8 cellular contexts compared by ENCODE assay signal in genomic region chr12:51393676-51394545, GRCh38. TPM values are rescaled to one million over a fixed set of nuclear protein-coding genes. Genes with fewer than 3 reads are reported as not detected.
A peak's percentile ranks its signal among the peaks of the same experiment; 100 is the strongest.
DNase-seq lines count a peak whose midpoint lies in the region; ATAC-seq and TF ChIP-seq lines count a peak whose summit lies in the region.

No MANE protein-coding gene starts in this region.

- no peak overlapping the region for H3K27ac ChIP-seq in ascending aorta

- intact Hi-C loops in ascending aorta (cut with DNase I) (no loop called here), natural killer cell (cut with micrococcal nuclease) (no loop called here)

- H3K4me1 ChIP-seq in ascending aorta, result peaks cover 0 to 7% of the 10 kb centered on the region in 2 donors

- H3K36me3 ChIP-seq in ascending aorta, result no peaks in the 10 kb centered on the region

- TF ChIP-seq CTCF in ascending aorta (IDR thresholded peaks at IDR 0.05), result no peak
- no peak for TF ChIP-seq CTCF in natural killer cell (IDR thresholded peaks at IDR 0.05)

- ATAC-seq in natural killer cell (peak in 2 of 3 donors; percentile 41 to 45), GM21717 (IDR thresholded peaks at IDR 0.05; ENCODE audit: unreplicated experiment) (no peak)

- H3K27me3 ChIP-seq in ascending aorta, result no peaks in the 10 kb centered on the region

- DNase-seq in Daoy (ENCODE audit: low read depth) (peak; percentile 93), SW 1271 (lab: John Stamatoyannopoulos, UW) (peak; percentile 85 to 92), ascending aorta (ENCODE audit: low spot score in 2 of 2) (peak; percentile 40 to 69), natural killer cell (peak; percentile 29), HUDEP-2 (lab: John Stamatoyannopoulos, UW; ENCODE audit: unreplicated experiment in 76 of 76) (no peak), NCI-H345 (lab: John Stamatoyannopoulos, UW) (no peak), hippocampal formation (lab: John Stamatoyannopoulos, UW) (no peak)

- peak overlapping the region; percentile 89 to 94 for H3K27ac Mint-ChIP-seq in natural killer cell

- no peaks in the 10 kb centered on the region for H3K36me3 Mint-ChIP-seq in natural killer cell

- H3K9me3 Mint-ChIP-seq in natural killer cell, result no peaks in the 10 kb centered on the region

- H3K4me3 ChIP-seq in ascending aorta, result no peak overlapping the region

- H3K27me3 Mint-ChIP-seq in natural killer cell (ENCODE audit: low read depth in 2 of 2), result no peaks in the 10 kb centered on the region

- peaks cover 66 to 69% of the 10 kb centered on the region in 2 donors for H3K4me1 Mint-ChIP-seq in natural killer cell

- H3K9me3 ChIP-seq in ascending aorta, result no peaks in the 10 kb centered on the region

- H3K4me3 Mint-ChIP-seq in natural killer cell, result peak overlapping the region; percentile 80

RNA-seq across cellular contexts. Expression of gene GALNT6, which starts 2.7 kb away (rescaled TPM):
- total RNA-seq in Daoy (2014; rRNA removed; shearing (Covaris generic)), result 4.3 and 14.0 TPM in 2 replicates
- total RNA-seq in ascending aorta (67.2 TPM), natural killer cell (10 to 100 TPM; 19.3 to 38.5 (median 33.9) TPM)

RNA-seq across cellular contexts. Expression of gene SLC4A8, which starts 30.7 kb away (rescaled TPM):
- 2.3 and 16.6 TPM in 2 replicates for total RNA-seq in Daoy (2014; rRNA removed; shearing (Covaris generic))
- total RNA-seq in ascending aorta (not detected), natural killer cell (10 to 100 TPM in 2 of 3 donors, 1 to 10 TPM in 1; 9.8 to 19.2 (median 13.6) TPM)

RNA-seq across cellular contexts. Expression of gene CELA1, which starts 47.4 kb away (rescaled TPM):
- total RNA-seq in Daoy (2014; rRNA removed; shearing (Covaris generic)), result not detected in 2 replicates
- total RNA-seq in ascending aorta, result not detected
- total RNA-seq in natural killer cell, result under 1 TPM in 2 of 3 donors, not detected in 1; 0.53 to 0.66 TPM

Comparison
In these comparisons a context has a peak if more than half of its experiments do, and no peak if none do; other contexts are left out.
1. DNase-seq: peak in Daoy (single experiment), SW 1271 (2 of 2), ascending aorta (2 of 2) and natural killer cell (single experiment); none in HUDEP-2 (0 of 76), NCI-H345 (single experiment) and hippocampal formation (0 of 2).